Comparison of ENCODE assay signal across 18 cellular contexts in the genomic region with DNA sequence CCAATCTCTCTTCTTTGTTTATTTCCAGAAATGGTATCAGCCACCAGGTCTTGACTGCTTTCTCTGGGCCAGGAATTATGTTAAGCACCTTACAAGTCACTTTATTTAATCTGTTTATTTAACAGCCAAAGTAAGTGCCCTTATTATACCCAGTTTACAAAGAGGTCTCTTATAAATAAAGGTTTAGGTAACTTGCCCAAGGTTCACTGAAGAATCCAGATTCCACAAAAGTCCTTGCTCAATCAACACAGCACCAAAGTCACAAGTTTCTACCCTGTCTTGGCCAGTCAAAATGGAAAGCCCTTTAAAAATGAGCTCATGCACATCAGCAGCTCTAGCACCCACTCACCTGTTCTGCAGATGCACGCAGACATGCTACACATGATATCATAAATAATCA. TPM values are rescaled to one million over a fixed set of nuclear protein-coding genes. Genes with fewer than 3 reads are reported as not detected.
DNase-seq lines count a peak whose midpoint lies in the region; ATAC-seq and TF ChIP-seq lines count a peak whose summit lies in the region.
"Had no signal": no experiment of that assay in that cellular context is flagged by ENCODE, and none has a peak within 500 bp of the region (broad histone marks: within the 10 kb centered on the region; RNA-seq: fewer than 3 reads in every experiment).

No MANE protein-coding gene starts in this region.

- H3K4me1 ChIP-seq in thyroid gland, result peaks cover 35 to 36% of the 10 kb centered on the region in 2 donors
- H3K4me1 ChIP-seq in suprapubic skin, result peaks cover 13% of the 10 kb centered on the region
- H3K4me1 ChIP-seq: BLaER1 had no signal

- intact Hi-C loops in thyroid gland (cut with DNase I), result no loop called here

- peak in 1 of 2 donors; percentile 20 for TF ChIP-seq POLR2A in thyroid gland (IDR thresholded peaks at IDR 0.05)
- no peak for TF ChIP-seq POLR2A in suprapubic skin (IDR thresholded peaks at IDR 0.05)

- 29 to 42% methylated on average over 1 of the region's 1 CpG for WGBS in thyroid gland, 2 donors
- 76% methylated on average over 1 of the region's 1 CpG for WGBS in suprapubic skin

- peaks cover 25% of the 10 kb centered on the region for H3K4me1 Mint-ChIP-seq in T-helper 17 cell
- H3K4me1 Mint-ChIP-seq: IgD-negative memory B cell had no signal

- no peak for TF ChIP-seq EP300 in suprapubic skin (IDR thresholded peaks at IDR 0.05)

- no peaks in the 10 kb centered on the region for H3K36me3 Mint-ChIP-seq in T-helper 17 cell (ENCODE audit: low read depth)

- H3K27ac ChIP-seq in thyroid gland (peak overlapping the region; percentile 75 to 93 (median 81)), suprapubic skin (no peak overlapping the region)
- H3K27ac ChIP-seq: 22Rv1, BLaER1 had no signal

- H3K27me3 ChIP-seq in thyroid gland (no peaks in the 10 kb centered on the region), suprapubic skin (no peaks in the 10 kb centered on the region)
- H3K27me3 ChIP-seq: BLaER1 had no signal

- H3K27ac Mint-ChIP-seq in T-helper 17 cell, result peak overlapping the region; percentile 96
- H3K27ac Mint-ChIP-seq: IgD-negative memory B cell had no signal

- no peak overlapping the region for H3K4me3 ChIP-seq in thyroid gland (replicated peaks in 1 of 3)
- no peak overlapping the region for H3K4me3 ChIP-seq in suprapubic skin
- H3K4me3 ChIP-seq: BLaER1, GM12878 had no signal

- no peak overlapping the region for H3K4me3 Mint-ChIP-seq in T-helper 17 cell
- H3K4me3 Mint-ChIP-seq: IgD-negative memory B cell had no signal

- TF ChIP-seq CTCF in thyroid gland (IDR thresholded peaks at IDR 0.05) (no peak), suprapubic skin (IDR thresholded peaks at IDR 0.05) (no peak)

- H3K36me3 ChIP-seq in thyroid gland (no peaks in the 10 kb centered on the region), suprapubic skin (no peaks in the 10 kb centered on the region)
- H3K36me3 ChIP-seq: BLaER1 had no signal

- H3K9me3 ChIP-seq in T-helper 17 cell (ENCODE audit: control insufficient read depth, low read length, poor library complexity, severe bottlenecking), result no peaks in the 10 kb centered on the region
- H3K9me3 ChIP-seq in thyroid gland, result no peaks in the 10 kb centered on the region
- no peaks in the 10 kb centered on the region for H3K9me3 ChIP-seq in suprapubic skin
- H3K9me3 ChIP-seq: BLaER1, SK-N-SH had no signal

- peak; percentile 37 for DNase-seq in DMS 273 (lab: John Stamatoyannopoulos, UW; ENCODE audit: unreplicated experiment)
- no peak for DNase-seq in DMS 273 treated with DMSO at 0.1 percent for 48 hours (lab: John Stamatoyannopoulos, UW)
- peak; percentile 47 for DNase-seq in DMS79 treated with DMSO at 0.1 percent for 48 hours (lab: John Stamatoyannopoulos, UW)
- no peak for DNase-seq in T-helper 17 cell
- DNase-seq in thyroid gland, result no peak
- no peak for DNase-seq in OCI-M1 (lab: John Stamatoyannopoulos, UW)
- DNase-seq in suprapubic skin (ENCODE audit: low spot score in 2 of 2), result no peak
- DNase-seq: ACHN, DND-41, MV-4-11, SIG-M5, SK-N-SH had no signal

- no peaks in the 10 kb centered on the region for H3K27me3 Mint-ChIP-seq in T-helper 17 cell

- ATAC-seq in T-helper 17 cell (no peak), GM18873 (IDR thresholded peaks at IDR 0.05; ENCODE audit: low FRiP score, unreplicated experiment) (no peak)
- ATAC-seq: GM12878, Panc1 had no signal

RNA-seq across cellular contexts. Expression of a gene that starts 28.0 kb away (rescaled TPM):
- 100 to 1,000 TPM; 259 to 313 TPM for total RNA-seq in T-helper 17 cell
- total RNA-seq in thyroid gland, result 1,000 to 10,000 TPM in 3 of 4 donors, 100 to 1,000 TPM in 1; 770 to 1,450 (median 1,316) TPM
- total RNA-seq in suprapubic skin, result 100 to 1,000 TPM; 556 to 703 (median 561) TPM

Comparison
In these comparisons a context has a peak if more than half of its experiments do, and no peak if none do; other contexts are left out.
1. DNase-seq: peak in DMS 273 (single experiment) and DMS79 treated with DMSO at 0.1 percent for 48 hours (single experiment); none in DMS 273 treated with DMSO at 0.1 percent for 48 hours (single experiment), T-helper 17 cell (0 of 3), thyroid gland (0 of 2), OCI-M1 (single experiment) and suprapubic skin (0 of 2).